In genomic region chr1:83270801-83271200, GRCh38 we compare ENCODE assay signal across 7 cellular contexts.
DNase-seq lines count a peak whose midpoint lies in the region; ATAC-seq, FAIRE-seq and TF ChIP-seq lines count a peak whose summit lies in the region.
"Not testable (repeated sequence)": the region's sequence is repeated elsewhere in the genome, so short reads cannot be mapped to it uniquely, and the experiment has no call there.

No MANE protein-coding gene starts in this region.

- not testable (repeated sequence) for TF ChIP-seq POLR2A in H54 (IDR thresholded peaks at IDR 0.05; ENCODE audit: low read depth, low read length)

- H3K36me3 Mint-ChIP-seq in activated T-cell treated with anti-CD3 and anti-CD28 coated beads, Interleukin-2, amount 50 U/mL, for 4 hours (ENCODE audit: insufficient read depth); central memory CD8-positive, alpha-beta T cell (ENCODE audit: insufficient read depth): not testable (repeated sequence)

- H3K9me3 Mint-ChIP-seq in activated T-cell treated with anti-CD3 and anti-CD28 coated beads, Interleukin-2, amount 50 U/mL, for 4 hours; central memory CD8-positive, alpha-beta T cell: not testable (repeated sequence)

- peak; percentile 59 for ATAC-seq in GM18502 (IDR thresholded peaks at IDR 0.05; ENCODE audit: poor library complexity, unreplicated experiment)
- peak; percentile 48 for ATAC-seq in GM18907 (IDR thresholded peaks at IDR 0.05; ENCODE audit: unreplicated experiment)
- peak; percentile 80 for ATAC-seq in HG03066 (IDR thresholded peaks at IDR 0.05; ENCODE audit: low read depth, unreplicated experiment)
- peak; percentile 66 for ATAC-seq in HG03565 (IDR thresholded peaks at IDR 0.05; ENCODE audit: unreplicated experiment)
- ATAC-seq in activated T-cell treated with anti-CD3 and anti-CD28 coated beads, Interleukin-2, amount 50 U/mL, for 4 hours = peak; percentile 27 to 77
- ATAC-seq in central memory CD8-positive, alpha-beta T cell (replicated peaks; ENCODE audit: extremely low read depth, poor library complexity, severe bottlenecking) = peak; percentile 88

- not testable (repeated sequence) for H3K4me3 Mint-ChIP-seq in activated T-cell treated with anti-CD3 and anti-CD28 coated beads, Interleukin-2, amount 50 U/mL, for 4 hours; central memory CD8-positive, alpha-beta T cell

- not testable (repeated sequence) for H3K27me3 Mint-ChIP-seq in activated T-cell treated with anti-CD3 and anti-CD28 coated beads, Interleukin-2, amount 50 U/mL, for 4 hours (ENCODE audit: low read depth); central memory CD8-positive, alpha-beta T cell

- FAIRE-seq in H54 (lab: Jason Lieb, UNC) = peak; percentile 74

- not testable (repeated sequence) for H3K4me1 Mint-ChIP-seq in activated T-cell treated with anti-CD3 and anti-CD28 coated beads, Interleukin-2, amount 50 U/mL, for 4 hours (ENCODE audit: low read depth); central memory CD8-positive, alpha-beta T cell

- DNase-seq in H54 (ENCODE audit: insufficient read length, low spot score); activated T-cell treated with anti-CD3 and anti-CD28 coated beads, Interleukin-2, amount 50 U/mL, for 4 hours; central memory CD8-positive, alpha-beta T cell (ENCODE audit: low spot score in 2 of 2): not testable (repeated sequence)

- not testable (repeated sequence) for H3K27ac Mint-ChIP-seq in central memory CD8-positive, alpha-beta T cell (ENCODE audit: low read depth)
